Comparison of ENCODE assay signal across 1 cellular context in genomic region chr21:45299026-45299863, GRCh38.
A peak's percentile ranks its signal among the peaks of the same experiment; 100 is the strongest.
TF ChIP-seq lines count a peak whose summit lies in the region.

No MANE protein-coding gene starts in this region.

TF ChIP-seq in K562, 482 proteins besides CTCF, POLR2A, EP300 and RAD21 (continued from another document and continues in another):
- TF ChIP-seq BRF2 (IDR thresholded peaks at IDR 0.05; ENCODE audit: borderline replicate concordance, insufficient read depth, insufficient read length) (no peak), ATF7 (IDR thresholded peaks at IDR 0.05) (no peak; the same call in 1 of the 2 replicates), SRSF3 (IDR thresholded peaks at IDR 0.05; ENCODE audit: insufficient read depth, low read length) (no peak), ZNF551 (CRISPR knock-in tag; IDR thresholded peaks at IDR 0.05) (no peak), ZNF584 (CRISPR knock-in tag; IDR thresholded peaks at IDR 0.05; ENCODE audit: low read depth) (no peak), HES1 (IDR thresholded peaks at IDR 0.05; ENCODE audit: low read depth) (peak; percentile 61; the same call in 1 of the 2 replicates), PHF20 (IDR thresholded peaks at IDR 0.05; ENCODE audit: partially characterized antibody) (peak; percentile 42), SFPQ (IDR thresholded peaks at IDR 0.05; ENCODE audit: low read depth, low read length) (no peak), POLR2B (IDR thresholded peaks at IDR 0.05; ENCODE audit: low read depth, partially characterized antibody) (no peak), TBL1XR1 (IDR thresholded peaks at IDR 0.05; ENCODE audit: low read length in 2 of 2) (no peak), SRSF1 (IDR thresholded peaks at IDR 0.05; ENCODE audit: low read depth, low read length) (no peak), ZNF224 (CRISPR knock-in tag; IDR thresholded peaks at IDR 0.05) (no peak), U2AF2 (optimal IDR thresholded peaks at IDR 0.05; ENCODE audit: low read depth, low read length) (no peak), TEAD1 (CRISPR knock-in tag; IDR thresholded peaks at IDR 0.05) (no peak), ETS1 (conservative IDR thresholded peaks at IDR 0.05; ENCODE audit: control insufficient read depth, low read depth, low read length) (no peak), ZNF76 (CRISPR knock-in tag; IDR thresholded peaks at IDR 0.05; ENCODE audit: borderline replicate concordance) (no peak), SIX5 (IDR thresholded peaks at IDR 0.05; ENCODE audit: borderline replicate concordance in 1 of 2, insufficient read depth in 1 of 2, low read depth in 1 of 2, low read length in 2 of 2) (no peak), NFIX (CRISPR knock-in tag; IDR thresholded peaks at IDR 0.05; ENCODE audit: low read depth) (no peak), SMARCA5 (IDR thresholded peaks at IDR 0.05) (no peak), ZSCAN29 (IDR thresholded peaks at IDR 0.05) (no peak), ID3 (CRISPR knock-in tag; IDR thresholded peaks at IDR 0.05) (no peak), ID3 (tag; IDR thresholded peaks at IDR 0.05) (peak; percentile 86), HIVEP1 (CRISPR knock-in tag; IDR thresholded peaks at IDR 0.05) (no peak), GATA2 (CRISPR knock-in tag; IDR thresholded peaks at IDR 0.05) (no peak), HNRNPH1 (optimal IDR thresholded peaks at IDR 0.05; ENCODE audit: low read depth, low read length) (no peak), ELF1 (tag; IDR thresholded peaks at IDR 0.05) (no peak), BCOR (IDR thresholded peaks at IDR 0.05) (peak; percentile 79), HDAC1 (IDR thresholded peaks at IDR 0.05) (peak in 1 of 2 experiments; percentile 66; a peak in 2 of 4 replicates), ZNF41 (CRISPR knock-in tag; conservative IDR thresholded peaks at IDR 0.05) (no peak), CHD4 (IDR thresholded peaks at IDR 0.05; ENCODE audit: insufficient read depth, insufficient replicate concordance, low read depth, low read length, poor library complexity, severe bottlenecking) (no peak), EGR1 (conservative IDR thresholded peaks at IDR 0.05) (no peak), MAZ (CRISPR knock-in tag; conservative IDR thresholded peaks at IDR 0.05 in 1 of 2, IDR thresholded peaks at IDR 0.05 in 1 of 2) (peak; percentile 34 to 44; a peak in 2 of 4 replicates), ZFP36 (IDR thresholded peaks at IDR 0.05; ENCODE audit: low read depth, low read length, partially characterized antibody) (no peak), FOXA1 (IDR thresholded peaks at IDR 0.05; ENCODE audit: borderline replicate concordance) (no peak), NELFE (IDR thresholded peaks at IDR 0.05; ENCODE audit: insufficient read depth, insufficient read length) (no peak), OTX1 (CRISPR knock-in tag; IDR thresholded peaks at IDR 0.05) (no peak), RFX1 (IDR thresholded peaks at IDR 0.05) (no peak), MIER1 (IDR thresholded peaks at IDR 0.05; ENCODE audit: low read depth) (no peak), ZBTB7A (IDR thresholded peaks at IDR 0.05; ENCODE audit: borderline replicate concordance, control insufficient read depth, low read depth, low read length) (peak; percentile 20; the same call in 1 of the 2 replicates), ZFX (CRISPR knock-in tag; IDR thresholded peaks at IDR 0.05) (peak; percentile 43; the same call in 1 of the 2 replicates), CLOCK (CRISPR knock-in tag; IDR thresholded peaks at IDR 0.05; ENCODE audit: borderline replicate concordance) (no peak), POU5F1 (IDR thresholded peaks at IDR 0.05; ENCODE audit: borderline replicate concordance, low read depth, low read length, partially characterized antibody) (no peak), ZNF561 (CRISPR knock-in tag; conservative IDR thresholded peaks at IDR 0.05) (no peak), NONO (IDR thresholded peaks at IDR 0.05; ENCODE audit: low read depth in 2 of 2, low read length in 1 of 2) (no peak), MEF2D (tag; conservative IDR thresholded peaks at IDR 0.05; ENCODE audit: low read depth) (no peak), CGGBP1 (CRISPR knock-in tag; IDR thresholded peaks at IDR 0.05) (no peak), DNMT1 (IDR thresholded peaks at IDR 0.05) (no peak), ZBTB1 (CRISPR knock-in tag; IDR thresholded peaks at IDR 0.05; ENCODE audit: borderline replicate concordance, low read depth) (no peak), FUS (optimal IDR thresholded peaks at IDR 0.05; ENCODE audit: low read depth, low read length) (no peak), LARP7 (IDR thresholded peaks at IDR 0.05) (no peak), CHD1 (IDR thresholded peaks at IDR 0.05; ENCODE audit: low read length) (no peak), TEAD4 (IDR thresholded peaks at IDR 0.05; ENCODE audit: low read length) (no peak), TEAD4 (CRISPR knock-in tag; IDR thresholded peaks at IDR 0.05; ENCODE audit: borderline replicate concordance) (no peak), E2F3 (CRISPR knock-in tag; IDR thresholded peaks at IDR 0.05) (no peak), HNRNPL (IDR thresholded peaks at IDR 0.05; ENCODE audit: low read depth, low read length) (no peak), ZC3H8 (IDR thresholded peaks at IDR 0.05) (no peak), NR4A1 (CRISPR knock-in tag; IDR thresholded peaks at IDR 0.05) (no peak), NR4A1 (tag; IDR thresholded peaks at IDR 0.05) (no peak), MLLT1 (IDR thresholded peaks at IDR 0.05) (no peak), CHD2 (IDR thresholded peaks at IDR 0.05; ENCODE audit: low read depth, low read length) (no peak), ZNF644 (tag; IDR thresholded peaks at IDR 0.05; ENCODE audit: low read depth) (no peak), ZFPM2 (CRISPR knock-in tag; IDR thresholded peaks at IDR 0.05) (no peak), NFE2 (IDR thresholded peaks at IDR 0.05; ENCODE audit: low read depth) (no peak; the same call in 1 of the 2 replicates), ZNF316 (IDR thresholded peaks at IDR 0.05) (peak; percentile 37; the same call in 1 of the 2 replicates), CREBBP (IDR thresholded peaks at IDR 0.05; ENCODE audit: low read depth, low read length) (no peak), ATF4 (CRISPR knock-in tag; IDR thresholded peaks at IDR 0.05) (no peak), ATF2 (CRISPR knock-in tag; IDR thresholded peaks at IDR 0.05) (no peak), FOS (IDR thresholded peaks at IDR 0.05; ENCODE audit: extremely low read depth, insufficient read length) (no peak)
